Comparison of ENCODE assay signal across 10 cellular contexts in the genomic region with DNA sequence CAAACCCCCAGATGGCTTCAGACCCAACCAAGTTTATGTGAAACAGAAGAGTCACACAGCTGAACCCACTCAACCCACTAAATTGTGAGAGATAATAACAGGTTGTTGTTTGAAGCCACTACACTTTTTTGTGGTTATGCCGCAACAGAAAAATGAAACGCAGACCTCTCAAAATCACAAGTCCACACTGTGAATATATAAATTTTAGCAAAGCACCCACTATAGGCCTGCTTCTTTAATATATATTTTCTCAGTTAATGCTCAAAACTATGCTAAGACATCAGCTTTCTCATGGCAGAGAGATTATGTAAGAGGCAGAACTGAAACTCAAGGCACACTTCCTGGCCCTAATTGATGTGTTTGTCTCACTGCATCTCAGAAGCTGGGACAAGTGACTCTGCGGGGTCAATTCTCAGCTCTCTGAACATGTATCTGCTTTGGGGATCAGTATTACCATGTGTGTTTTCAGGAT. TPM values are rescaled to one million over a fixed set of nuclear protein-coding genes. Genes with fewer than 3 reads are reported as not detected.
A peak's percentile ranks its signal among the peaks of the same experiment; 100 is the strongest.
DNase-seq lines count a peak whose midpoint lies in the region; ATAC-seq, FAIRE-seq and TF ChIP-seq lines count a peak whose summit lies in the region.
"Had no signal": no experiment of that assay in that cellular context is flagged by ENCODE, and none has a peak within 500 bp of the region (broad histone marks: within the 10 kb centered on the region; RNA-seq: fewer than 3 reads in every experiment).

No MANE protein-coding gene starts in this region.

- H3K4me3 Mint-ChIP-seq in T-cell = peak overlapping the region; percentile 44 to 82 (median 54)
- no peak overlapping the region for H3K4me3 Mint-ChIP-seq in endothelial cell (ENCODE audit: unreplicated experiment)

- H3K27ac ChIP-seq in heart left ventricle = peak overlapping the region in 7 of 12 donors; percentile 5 to 85 (median 66)
- H3K27ac ChIP-seq: C4-2B had no signal

- H3K36me3 Mint-ChIP-seq in T-cell (peaks cover 4% of the 10 kb centered on the region), endothelial cell (ENCODE audit: low read depth, unreplicated experiment) (no peaks in the 10 kb centered on the region)

- intact Hi-C loops in heart left ventricle (cut with DNase I) (loop anchor here in 1 of 10 donors (5.0 kb wide), 1 partner anchor 47 kb away; no protein-coding TSS in a partner anchor), cardiac septum (cut with DNase I) (no loop called here)

- CTCF ChIA-PET in T-cell (lab: Charles Lee) = interaction anchor here (1.1 to 2.7 kb wide), 8 partner anchors 10 to 120 kb away, joined by 3 to 19 read pairs (median 6); partner anchors contain the start of gene MAP3K5 (in 2 of the 2)

- DNase-seq in heart left ventricle (no peak), cardiac septum (ENCODE audit: low spot score) (no peak), T-cell (peak in 1 of 34 experiments; percentile 18), islet precursor cell (no peak), endothelial cell (ENCODE audit: low spot score) (no peak), RCC 7860 (ENCODE audit: low spot score) (no peak), amniotic stem cell (lab: John Stamatoyannopoulos, UW) (no peak)

- no peak overlapping the region for H3K4me3 ChIP-seq in heart left ventricle

- H3K27ac Mint-ChIP-seq in T-cell = peak overlapping the region; percentile 93 to 96
- H3K27ac Mint-ChIP-seq in endothelial cell (ENCODE audit: unreplicated experiment) = no peak overlapping the region
- H3K27ac Mint-ChIP-seq: progenitor cell of endocrine pancreas had no signal

- POLR2A ChIA-PET in T-cell (lab: Charles Lee) = interaction anchor here (0.6 to 2.3 kb wide), 5 partner anchors 22 to 41 kb away, joined by 3 to 12 read pairs (median 8); partner anchors contain the start of gene MAP3K5 (in 1 of the 2)

- H3K27me3 Mint-ChIP-seq in T-cell = no peaks in the 10 kb centered on the region
- no peaks in the 10 kb centered on the region for H3K27me3 Mint-ChIP-seq in endothelial cell (ENCODE audit: unreplicated experiment)
- H3K27me3 Mint-ChIP-seq: progenitor cell of endocrine pancreas had no signal

- no peaks in the 10 kb centered on the region for H3K36me3 ChIP-seq in heart left ventricle

- no peak for TF ChIP-seq POLR2A in heart left ventricle (IDR thresholded peaks at IDR 0.05)

- ATAC-seq in heart left ventricle = no peak
- ATAC-seq in HG02981 (IDR thresholded peaks at IDR 0.05; ENCODE audit: unreplicated experiment) = peak; percentile 41
- ATAC-seq in T-cell (replicated peaks in 1 of 4) = peak; percentile 67 to 75 (median 71)

- 79 to 90% (median 84%) methylated on average over 3 of the region's 3 CpGs for WGBS in heart left ventricle, 4 donors

- H3K4me1 Mint-ChIP-seq in T-cell (peaks cover 77 to 96% (median 86%) of the 10 kb centered on the region in 3 donors), endothelial cell (ENCODE audit: unreplicated experiment) (peaks cover 8% of the 10 kb centered on the region)

- FAIRE-seq in RCC 7860 (lab: Jason Lieb, UNC) = no peak

- TF ChIP-seq CTCF in heart left ventricle (IDR thresholded peaks at IDR 0.05) = no peak
- no peak for TF ChIP-seq CTCF in endothelial cell (IDR thresholded peaks at IDR 0.05; ENCODE audit: unreplicated experiment)

- peaks cover 3 to 89% (median 63%) of the 10 kb centered on the region in 12 donors for H3K4me1 ChIP-seq in heart left ventricle

- H3K9me3 Mint-ChIP-seq in T-cell = peaks cover 0 to 3% (median 0%) of the 10 kb centered on the region in 3 donors
- H3K9me3 Mint-ChIP-seq in endothelial cell (ENCODE audit: unreplicated experiment) = no peaks in the 10 kb centered on the region

- H3K9me3 ChIP-seq in heart left ventricle = no peaks in the 10 kb centered on the region

- H3K27me3 ChIP-seq in heart left ventricle = no peaks in the 10 kb centered on the region

RNA-seq across cellular contexts. Expression of gene MAP3K5, which starts 27.7 kb away (rescaled TPM):
- total RNA-seq in heart left ventricle (10 to 100 TPM; 18.7 to 34.1 (median 28.0) TPM), cardiac septum (17.6 TPM), T-cell (10 to 100 TPM; 17.8 to 29.2 (median 20.6) TPM), endothelial cell (ENCODE audit: unreplicated experiment) (0.33 TPM)
- polyA plus RNA-seq in heart left ventricle = 1 to 10 TPM; 7.1 to 9.5 TPM

RNA-seq across cellular contexts. Expression of gene PEX7, which starts 57.8 kb away (rescaled TPM):
- total RNA-seq in heart left ventricle = 10 to 100 TPM in 6 of 9 donors, 1 to 10 TPM in 3; 6.4 to 22.1 (median 15.6) TPM
- polyA plus RNA-seq in heart left ventricle = 1 to 10 TPM; 4.7 to 5.1 TPM
- 13.2 TPM for total RNA-seq in cardiac septum
- total RNA-seq in T-cell = 1 to 10 TPM; 4.3 to 5.5 (median 4.9) TPM
- 3.7 TPM for total RNA-seq in endothelial cell (ENCODE audit: unreplicated experiment)

Comparison
In these comparisons a context has a peak if more than half of its experiments do, and no peak if none do; other contexts are left out.
1. ATAC-seq: peak in HG02981 (single experiment) and T-cell (4 of 4); none in heart left ventricle (0 of 4).
2. RNA of gene MAP3K5, which starts 27.7 kb away (total RNA-seq): 18.7 to 34.1 TPM in heart left ventricle, 17.8 to 29.2 TPM in T-cell and 17.6 TPM in cardiac septum (single experiment); 0.33 TPM in endothelial cell (single experiment); every median in the first group is over 10 times any median in the second.